ENCODE assay signal across 8 cellular contexts in genomic region chr16:70252355-70252988, GRCh38. TPM values are rescaled to one million over a fixed set of nuclear protein-coding genes. Genes with fewer than 3 reads are reported as not detected.
DNase-seq lines count a peak whose midpoint lies in the region; ATAC-seq and TF ChIP-seq lines count a peak whose summit lies in the region.

No MANE protein-coding gene starts in this region.

- no peaks in the 10 kb centered on the region for H3K27me3 Mint-ChIP-seq in nephron progenitor cell (ENCODE audit: low read depth, poor library complexity)

- ATAC-seq in HG02759 (IDR thresholded peaks at IDR 0.05; ENCODE audit: unreplicated experiment) (no peak), HG03095 (IDR thresholded peaks at IDR 0.05; ENCODE audit: unreplicated experiment) (no peak)

- H3K27ac Mint-ChIP-seq in nephron progenitor cell = peak overlapping the region; percentile 68

- H3K36me3 Mint-ChIP-seq in nephron progenitor cell (ENCODE audit: low read depth) = peaks cover 21% of the 10 kb centered on the region

- peak overlapping the region; percentile 87 for H3K4me3 Mint-ChIP-seq in nephron progenitor cell

- peaks cover 13% of the 10 kb centered on the region for H3K4me1 Mint-ChIP-seq in nephron progenitor cell

- H3K4me3 ChIP-seq in astrocyte of the spinal cord (ENCODE audit: low read depth, low read length) = no peak overlapping the region

- DNase-seq in DMS53 (lab: John Stamatoyannopoulos, UW) (peak; percentile 67), DMS53 treated with DMSO at 0.1 percent for 48 hours (lab: John Stamatoyannopoulos, UW; ENCODE audit: unreplicated experiment) (no peak), LHCN-M2 (ENCODE audit: low read depth) (peak; percentile 15), astrocyte of the spinal cord (ENCODE audit: low read depth, low spot score) (no peak), nephron progenitor cell (peak; percentile 41), AML-193 (lab: John Stamatoyannopoulos, UW) (no peak)

- in situ Hi-C loops in astrocyte of the spinal cord (cut with HindIII; ENCODE audit: low sequenced_read_pairs) = no loop called here

- TF ChIP-seq CTCF in astrocyte of the spinal cord (IDR thresholded peaks at IDR 0.05; ENCODE audit: low read depth, low read length) (peak; percentile 60), nephron progenitor cell (IDR thresholded peaks at IDR 0.05) (peak; percentile 31)

- H3K9me3 Mint-ChIP-seq in nephron progenitor cell = no peaks in the 10 kb centered on the region

RNA-seq across cellular contexts. Expression of gene EXOSC6, which starts 0.7 kb away (rescaled TPM):
- total RNA-seq in LHCN-M2 (2014; rRNA removed) = 31.3 and 33.4 TPM in 2 replicates
- polyA plus RNA-seq in LHCN-M2 (2012) = 8.2 TPM

RNA-seq across cellular contexts. Expression of gene AARS1, which starts 36.8 kb away (rescaled TPM):
- 50.8 and 54.3 TPM in 2 replicates for total RNA-seq in LHCN-M2 (2014; rRNA removed)
- 76.5 TPM for polyA plus RNA-seq in LHCN-M2 (2012)

RNA-seq across cellular contexts. Expression of gene DDX19B, which starts 46.5 kb away (rescaled TPM):
- total RNA-seq in LHCN-M2 (2014; rRNA removed) = 27.0 and 28.1 TPM in 2 replicates
- polyA plus RNA-seq in LHCN-M2 (2012) = 30.6 TPM

Comparison
In these comparisons a context has a peak if more than half of its experiments do, and no peak if none do; other contexts are left out.
1. DNase-seq: peak in DMS53 (single experiment), LHCN-M2 (single experiment) and nephron progenitor cell (single experiment); none in DMS53 treated with DMSO at 0.1 percent for 48 hours (single experiment), astrocyte of the spinal cord (single experiment) and AML-193 (0 of 2).